Comparison of ENCODE assay signal across 9 cellular contexts in genomic region chr17:41734139-41734948, GRCh38. TPM values are rescaled to one million over a fixed set of nuclear protein-coding genes. Genes with fewer than 3 reads are reported as not detected.
DNase-seq lines count a peak whose midpoint lies in the region; ATAC-seq and FAIRE-seq lines count a peak whose summit lies in the region.
"Had no signal": no experiment of that assay in that cellular context is flagged by ENCODE, and none has a peak within 500 bp of the region (broad histone marks: within the 10 kb centered on the region; RNA-seq: fewer than 3 reads in every experiment).

TSS of gene HAP1 (minus strand) at chr17:41734643. CDS start at chr17:41734634, 9 bp downstream.

- H3K56ac ChIP-seq in mesendoderm (ENCODE audit: low read length) = peak within 1 kb of the TSS; percentile 95

- DNase-seq in NCI-H1417 (lab: John Stamatoyannopoulos, UW) (peak in 2 of 3 experiments; percentile 64 to 70), NCI-H1417 treated with DMSO at 0.1 percent for 48 hours (lab: John Stamatoyannopoulos, UW) (no peak), SK-N-DZ (ENCODE audit: low spot score) (peak; percentile 52), mesendoderm (peak; percentile 69), urothelium cell line (ENCODE audit: low spot score) (peak; percentile 82), NCI-H82 treated with DMSO at 0.1 percent for 48 hours (lab: John Stamatoyannopoulos, UW; ENCODE audit: unreplicated experiment) (no peak)
- no peak for DNase-seq in effector memory CD4-positive, alpha-beta T cell

- H3K4ac ChIP-seq in mesendoderm (ENCODE audit: low read depth, low read length) = no peak within 1 kb of the TSS

- H2BK5ac ChIP-seq in mesendoderm (ENCODE audit: low read length) = no peak within 1 kb of the TSS

- no peak within 1 kb of the TSS for H4K8ac ChIP-seq in mesendoderm (ENCODE audit: low read depth, low read length)

- peaks cover 30% of the 10 kb centered on the region for H3K27me3 ChIP-seq in effector memory CD4-positive, alpha-beta T cell (replicated peaks; ENCODE audit: control insufficient read depth, insufficient read depth, low read length, poor library complexity, severe bottlenecking)
- peaks cover 13% of the 10 kb centered on the region for H3K27me3 ChIP-seq in mesendoderm (ENCODE audit: insufficient read depth, low read length, poor library complexity)

- H4K5ac ChIP-seq in mesendoderm (ENCODE audit: low read length) = no peak within 1 kb of the TSS

- H3K79me1 ChIP-seq in mesendoderm (ENCODE audit: low read length) = no peaks in the 10 kb centered on the region

- H3K4me1 ChIP-seq in effector memory CD4-positive, alpha-beta T cell (ENCODE audit: control insufficient read depth, insufficient read depth, low read length, poor library complexity, severe bottlenecking) = peaks cover 10% of the 10 kb centered on the region
- no peaks in the 10 kb centered on the region for H3K4me1 ChIP-seq in mesendoderm (ENCODE audit: control insufficient read depth, low read depth, low read length)

- no peak within 1 kb of the TSS for H2BK15ac ChIP-seq in mesendoderm (replicated peaks; ENCODE audit: low read depth)

- H3K18ac ChIP-seq in mesendoderm (ENCODE audit: low read length) = no peak within 1 kb of the TSS

- H3K79me2 ChIP-seq in mesendoderm (ENCODE audit: control insufficient read depth, insufficient read depth, low read length) = no peaks in the 10 kb centered on the region

- H3K4me3 ChIP-seq in effector memory CD4-positive, alpha-beta T cell (ENCODE audit: insufficient read depth, low read depth, low read length, poor library complexity, severe bottlenecking) = peak within 1 kb of the TSS; percentile 37
- peak within 1 kb of the TSS; percentile 43 for H3K4me3 ChIP-seq in mesendoderm (ENCODE audit: low read length)

- peak within 1 kb of the TSS; percentile 78 for H3K9ac ChIP-seq in mesendoderm (ENCODE audit: low read length)

- no peak within 1 kb of the TSS for H3K27ac ChIP-seq in effector memory CD4-positive, alpha-beta T cell (ENCODE audit: insufficient read depth, low read length, poor library complexity, severe bottlenecking)
- no peak within 1 kb of the TSS for H3K27ac ChIP-seq in mesendoderm (ENCODE audit: low read depth, low read length)

- no CpG with 5 or more reads among the region's 77 CpGs for WGBS in mesendoderm (ENCODE audit: extremely low coverage, insufficient coverage, low lambda C conversion rate)

- H3K9me3 ChIP-seq in effector memory CD4-positive, alpha-beta T cell (ENCODE audit: control insufficient read depth, low read length) = no peaks in the 10 kb centered on the region

- H2AK5ac ChIP-seq in mesendoderm (ENCODE audit: low read length) = no peak within 1 kb of the TSS

- no peak for ATAC-seq in HG03342 (IDR thresholded peaks at IDR 0.05; ENCODE audit: unreplicated experiment)

- peak within 1 kb of the TSS; percentile 97 for H3K4me2 ChIP-seq in mesendoderm (ENCODE audit: low read length)

- H2BK120ac ChIP-seq in mesendoderm (ENCODE audit: low read depth, low read length) = no peak within 1 kb of the TSS

- peak; percentile 5 for FAIRE-seq in urothelium cell line (lab: Jason Lieb, UNC)
- FAIRE-seq: TTC549 had no signal

- no peaks in the 10 kb centered on the region for H3K36me3 ChIP-seq in effector memory CD4-positive, alpha-beta T cell (ENCODE audit: control insufficient read depth, insufficient read depth, low read length)
- H3K36me3 ChIP-seq in mesendoderm (ENCODE audit: control insufficient read depth, insufficient read depth, low read length) = no peaks in the 10 kb centered on the region

- H3K23ac ChIP-seq in mesendoderm (ENCODE audit: low read length) = peak within 1 kb of the TSS; percentile 66

RNA-seq across cellular contexts. Expression of gene HAP1, which starts in this region (rescaled TPM):
- 0.02 and 0.29 TPM in 2 replicates for polyA plus RNA-seq in SK-N-DZ (2014; cell fraction: cytosol; rRNA removed)
- 0.22 and 0.57 TPM in 2 replicates for polyA plus RNA-seq in SK-N-DZ (2014; cell fraction: nucleus; rRNA removed)
- 0.67 TPM for polyA plus RNA-seq in mesendoderm (2013, experiment 1 of 2)
- 0.57 TPM for polyA plus RNA-seq in mesendoderm (2013, experiment 2 of 2)

Comparison
In these comparisons a context has a peak if more than half of its experiments do, and no peak if none do; other contexts are left out.
1. DNase-seq: peak in NCI-H1417 (2 of 3), SK-N-DZ (single experiment), mesendoderm (single experiment) and urothelium cell line (single experiment); none in NCI-H1417 treated with DMSO at 0.1 percent for 48 hours (single experiment), effector memory CD4-positive, alpha-beta T cell (0 of 3) and NCI-H82 treated with DMSO at 0.1 percent for 48 hours (single experiment).